Comparison of ENCODE assay signal across 24 cellular contexts in genomic region chr3:101387351-101387750, GRCh38.
DNase-seq lines count a peak whose midpoint lies in the region; ATAC-seq and TF ChIP-seq lines count a peak whose summit lies in the region.
"Had no signal": no experiment of that assay in that cellular context is flagged by ENCODE, and none has a peak within 500 bp of the region (broad histone marks: within the 10 kb centered on the region; RNA-seq: fewer than 3 reads in every experiment).

No MANE protein-coding gene starts in this region.

- no peak overlapping the region for H2BK20ac ChIP-seq in H9 (ENCODE audit: low read depth, low read length, poor library complexity, severe bottlenecking)

- ATAC-seq in activated T-cell treated with anti-CD3 and anti-CD28 coated beads, Interleukin-2, amount 50 U/mL, for 72 hours (replicated peaks in 1 of 2): no peak
- no peak for ATAC-seq in naive thymus-derived CD4-positive, alpha-beta T cell
- no peak for ATAC-seq in stimulated activated effector memory CD8-positive, alpha-beta T cell treated with anti-CD3 and anti-CD28 coated beads, Interleukin-12 subunit alpha, Interleukin-12 subunit beta, amount 100 ng/mL, for 72 hours
- no peak for ATAC-seq in HG02938 (IDR thresholded peaks at IDR 0.05; ENCODE audit: unreplicated experiment)
- ATAC-seq: GM23338 had no signal

- no peak overlapping the region for H4K8ac ChIP-seq in H9 (replicated peaks; ENCODE audit: insufficient read length, low read depth, low read length)

- H3K23me2 ChIP-seq in H9 (ENCODE audit: insufficient read length, low read depth, low read length, poor library complexity, severe bottlenecking): no peaks in the 10 kb centered on the region

- H2BK12ac ChIP-seq in H9 (ENCODE audit: insufficient read length, low read depth, low read length): no peak overlapping the region

- no peak overlapping the region for H2BK120ac ChIP-seq in H9 (ENCODE audit: low read depth, low read length, poor library complexity, severe bottlenecking)

- H3K56ac ChIP-seq in H9 (ENCODE audit: insufficient read length, low read depth, low read length): no peak overlapping the region

- no peak overlapping the region for H3K23ac ChIP-seq in H9 (ENCODE audit: insufficient read length, low read depth, low read length)

- WGBS in H9 (ENCODE audit: extremely low coverage, insufficient read length, low lambda C conversion rate): no CpG with 5 or more reads among the region's 5 CpGs

- intact Hi-C loops in naive thymus-derived CD4-positive, alpha-beta T cell (cut with micrococcal nuclease): loop anchor here in 1 of 2 donors (10.0 kb wide), 1 partner anchor 643 kb away; no protein-coding TSS in a partner anchor
- intact Hi-C loops in CD14-positive monocyte (cut with micrococcal nuclease): no loop called here

- POLR2A ChIA-PET in naive thymus-derived CD4-positive, alpha-beta T cell (lab: Charles Lee): no interaction called here

- H3K4me1 Mint-ChIP-seq in activated T-cell treated with anti-CD3 and anti-CD28 coated beads, Interleukin-2, amount 50 U/mL, for 72 hours (ENCODE audit: low read depth): peaks cover 49% of the 10 kb centered on the region
- H3K4me1 Mint-ChIP-seq in H9: peaks cover 2 to 7% of the 10 kb centered on the region in 2 experiments; a peak in 2 of 4 replicates
- peaks cover 30 to 83% (median 66%) of the 10 kb centered on the region in 7 donors for H3K4me1 Mint-ChIP-seq in naive thymus-derived CD4-positive, alpha-beta T cell
- peaks cover 61% of the 10 kb centered on the region for H3K4me1 Mint-ChIP-seq in stimulated activated effector memory CD8-positive, alpha-beta T cell treated with anti-CD3 and anti-CD28 coated beads, Interleukin-12 subunit alpha, Interleukin-12 subunit beta, amount 100 ng/mL, for 72 hours
- H3K4me1 Mint-ChIP-seq in CD14-positive monocyte: peaks cover 11% of the 10 kb centered on the region
- H3K4me1 Mint-ChIP-seq: GM23338 had no signal

- H4K20me1 ChIP-seq in H9 (ENCODE audit: control insufficient read depth, insufficient read depth, insufficient read length): no peaks in the 10 kb centered on the region

- H3K27me3 Mint-ChIP-seq in activated T-cell treated with anti-CD3 and anti-CD28 coated beads, Interleukin-2, amount 50 U/mL, for 72 hours (ENCODE audit: low read depth): no peaks in the 10 kb centered on the region
- no peaks in the 10 kb centered on the region for H3K27me3 Mint-ChIP-seq in H9 (ENCODE audit: low read depth)
- H3K27me3 Mint-ChIP-seq in naive thymus-derived CD4-positive, alpha-beta T cell: no peaks in the 10 kb centered on the region
- peaks cover 0 to 1% (median 0%) of the 10 kb centered on the region in 3 donors for H3K27me3 Mint-ChIP-seq in CD14-positive monocyte (ENCODE audit: low read depth in 3 of 3)
- H3K27me3 Mint-ChIP-seq: CD8-positive, alpha-beta memory T cell had no signal

- no peak overlapping the region for H3K27ac ChIP-seq in H9 (ENCODE audit: insufficient read length, low read depth, low read length)
- H3K27ac ChIP-seq in naive thymus-derived CD4-positive, alpha-beta T cell (ENCODE audit: low read depth, low read length): no peak overlapping the region
- H3K27ac ChIP-seq: RWPE1 had no signal

- H3K4me3 Mint-ChIP-seq in activated T-cell treated with anti-CD3 and anti-CD28 coated beads, Interleukin-2, amount 50 U/mL, for 72 hours: no peak overlapping the region
- H3K4me3 Mint-ChIP-seq in H9 (no peak overlapping the region), CD14-positive monocyte (no peak overlapping the region)
- H3K4me3 Mint-ChIP-seq in naive thymus-derived CD4-positive, alpha-beta T cell: peak overlapping the region in 1 of 10 donors; percentile 34
- H3K4me3 Mint-ChIP-seq in stimulated activated effector memory CD8-positive, alpha-beta T cell treated with anti-CD3 and anti-CD28 coated beads, Interleukin-12 subunit alpha, Interleukin-12 subunit beta, amount 100 ng/mL, for 72 hours: no peak overlapping the region
- H3K4me3 Mint-ChIP-seq: CD8-positive, alpha-beta memory T cell; GM23338; HFFc6 had no signal

- no peak overlapping the region for H3K18ac ChIP-seq in H9 (ENCODE audit: insufficient read length, low read depth, low read length)

- no peak overlapping the region for H3K4me3 ChIP-seq in naive thymus-derived CD4-positive, alpha-beta T cell (ENCODE audit: low read length)
- H3K4me3 ChIP-seq: GM23338, HAP-1, MG63 had no signal

- H3K14ac ChIP-seq in H9 (ENCODE audit: insufficient read depth, low read length): no peak overlapping the region

- no peak for TF ChIP-seq CTCF in H9 (conservative IDR thresholded peaks at IDR 0.05)
- TF ChIP-seq CTCF in CD14-positive monocyte (IDR thresholded peaks at IDR 0.05): no peak

- H4K5ac ChIP-seq in H9 (ENCODE audit: insufficient read length, low read depth, low read length): no peak overlapping the region

- no peak for DNase-seq in activated T-cell treated with anti-CD3 and anti-CD28 coated beads, Interleukin-2, amount 50 U/mL, for 72 hours
- no peak for DNase-seq in activated T-cell treated with anti-CD3 and anti-CD28 coated beads, Interleukin-2, amount 50 U/mL, for 1 hour
- DNase-seq in H9: no peak
- no peak for DNase-seq in naive thymus-derived CD4-positive, alpha-beta T cell
- DNase-seq in stimulated activated effector memory CD8-positive, alpha-beta T cell treated with anti-CD3 and anti-CD28 coated beads, Interleukin-12 subunit alpha, Interleukin-12 subunit beta, amount 100 ng/mL, for 72 hours (ENCODE audit: low spot score in 2 of 2): no peak
- DNase-seq in CD14-positive monocyte (ENCODE audit: low spot score): no peak
- DNase-seq in NCI-H187 treated with DMSO at 0.1 percent for 48 hours (lab: John Stamatoyannopoulos, UW): no peak
- DNase-seq: 8988T; ACHN; BE2C; CD8-positive, alpha-beta memory T cell; DMS79 treated with DMSO at 0.1 percent for 48 hours; GF-D8; HFFc6; KG1; MG63; NCI-H2081; NCI-H2227 treated with DMSO at 0.1 percent for 48 hours; NCI-H69; SHP77 had no signal

- H3K4me2 ChIP-seq in H9 (ENCODE audit: insufficient read depth, insufficient read length, low read length): no peak overlapping the region
- H3K4me2 ChIP-seq: GM23338 had no signal

- H3K36me3 ChIP-seq in naive thymus-derived CD4-positive, alpha-beta T cell (ENCODE audit: control insufficient read depth in 2 of 3, insufficient read depth in 3 of 3, low read length in 3 of 3): peaks cover 0 to 11% (median 0%) of the 10 kb centered on the region in 3 experiments
- H3K36me3 ChIP-seq: BE2C, HAP-1, MG63 had no signal

- H3K9me3 ChIP-seq in H9 (ENCODE audit: control insufficient read depth, low read depth, low read length): no peaks in the 10 kb centered on the region
- H3K9me3 ChIP-seq in naive thymus-derived CD4-positive, alpha-beta T cell (ENCODE audit: control insufficient read depth in 2 of 3, low read length in 3 of 3): peaks cover 0 to 8% (median 0%) of the 10 kb centered on the region in 3 experiments
- H3K9me3 ChIP-seq: BE2C, HAP-1 had no signal

- H3K4me1 ChIP-seq in H9 (ENCODE audit: insufficient read depth, low read length): no peaks in the 10 kb centered on the region; the same call in 1 of the 2 replicates
- H3K4me1 ChIP-seq in naive thymus-derived CD4-positive, alpha-beta T cell (ENCODE audit: control insufficient read depth in 2 of 2, insufficient read depth in 2 of 2, low read length in 2 of 2): peaks cover 0 to 12% of the 10 kb centered on the region in 2 donors
- H3K4me1 ChIP-seq: BE2C, HAP-1 had no signal

- no peaks in the 10 kb centered on the region for H3K79me2 ChIP-seq in H9 (ENCODE audit: insufficient read depth, low read length)

- H3T11ph ChIP-seq in H9 (ENCODE audit: low read length): no peak overlapping the region

- no peak overlapping the region for H2BK5ac ChIP-seq in H9 (ENCODE audit: insufficient read length, low read length)

- no peak overlapping the region for H3K9ac ChIP-seq in H9 (ENCODE audit: extremely low read depth, insufficient read length, low read length)

- H2AFZ ChIP-seq in H9 (ENCODE audit: low read length): no peak overlapping the region
- H2AFZ ChIP-seq: GM23338 had no signal

- H3K4ac ChIP-seq in H9 (ENCODE audit: low read depth, low read length): no peak overlapping the region

- H3K36me3 Mint-ChIP-seq in activated T-cell treated with anti-CD3 and anti-CD28 coated beads, Interleukin-2, amount 50 U/mL, for 72 hours (ENCODE audit: insufficient read depth in 2 of 2): peaks cover 17 to 22% of the 10 kb centered on the region in 2 donors
- H3K36me3 Mint-ChIP-seq in H9 (ENCODE audit: insufficient read depth in 1 of 3, low read depth in 3 of 3) (peaks cover 0 to 2% (median 0%) of the 10 kb centered on the region in 3 experiments; a peak in 1 of 7 replicates), CD14-positive monocyte (peaks cover 30 to 35% of the 10 kb centered on the region in 2 donors)
- peaks cover 16 to 65% (median 62%) of the 10 kb centered on the region in 5 donors for H3K36me3 Mint-ChIP-seq in naive thymus-derived CD4-positive, alpha-beta T cell
- peaks cover 4% of the 10 kb centered on the region for H3K36me3 Mint-ChIP-seq in stimulated activated effector memory CD8-positive, alpha-beta T cell treated with anti-CD3 and anti-CD28 coated beads, Interleukin-12 subunit alpha, Interleukin-12 subunit beta, amount 100 ng/mL, for 72 hours

- H2AK5ac ChIP-seq in H9 (ENCODE audit: insufficient read length, low read length): no peak overlapping the region

- peaks cover 2% of the 10 kb centered on the region for H3K79me1 ChIP-seq in H9 (ENCODE audit: insufficient read depth, low read depth, low read length, poor library complexity, severe bottlenecking)

- H2BK15ac ChIP-seq in H9 (ENCODE audit: low read depth, low read length): no peak overlapping the region

- peaks cover 10 to 15% of the 10 kb centered on the region in 2 donors for H3K9me3 Mint-ChIP-seq in activated T-cell treated with anti-CD3 and anti-CD28 coated beads, Interleukin-2, amount 50 U/mL, for 72 hours
- H3K9me3 Mint-ChIP-seq in H9 (peaks cover 2 to 8% of the 10 kb centered on the region in 2 experiments; a peak in 4 of 5 replicates), CD14-positive monocyte (peaks cover 8 to 23% (median 21%) of the 10 kb centered on the region in 7 donors)
- peaks cover 2 to 38% (median 19%) of the 10 kb centered on the region in 11 donors for H3K9me3 Mint-ChIP-seq in naive thymus-derived CD4-positive, alpha-beta T cell
- peaks cover 3% of the 10 kb centered on the region for H3K9me3 Mint-ChIP-seq in stimulated activated effector memory CD8-positive, alpha-beta T cell treated with anti-CD3 and anti-CD28 coated beads, Interleukin-12 subunit alpha, Interleukin-12 subunit beta, amount 100 ng/mL, for 72 hours

- CTCF ChIA-PET in naive thymus-derived CD4-positive, alpha-beta T cell (lab: Charles Lee): no interaction called here

- H4K91ac ChIP-seq in H9 (ENCODE audit: insufficient read length, low read depth, low read length): no peak overlapping the region

- peak overlapping the region; percentile 41 for H3K27ac Mint-ChIP-seq in activated T-cell treated with anti-CD3 and anti-CD28 coated beads, Interleukin-2, amount 50 U/mL, for 72 hours
- H3K27ac Mint-ChIP-seq in H9: peak overlapping the region in 2 of 3 experiments; percentile 35 to 50; a peak in 2 of 7 replicates
- H3K27ac Mint-ChIP-seq in naive thymus-derived CD4-positive, alpha-beta T cell: peak overlapping the region in 6 of 9 donors; percentile 21 to 60 (median 40)
- peak overlapping the region; percentile 80 for H3K27ac Mint-ChIP-seq in stimulated activated effector memory CD8-positive, alpha-beta T cell treated with anti-CD3 and anti-CD28 coated beads, Interleukin-12 subunit alpha, Interleukin-12 subunit beta, amount 100 ng/mL, for 72 hours
- H3K27ac Mint-ChIP-seq in CD14-positive monocyte: peak overlapping the region in 2 of 7 donors; percentile 22 to 63
- H3K27ac Mint-ChIP-seq: GM23338, HFFc6 had no signal

- no peaks in the 10 kb centered on the region for H3K27me3 ChIP-seq in H9 (ENCODE audit: insufficient read depth, low read length)
- H3K27me3 ChIP-seq in naive thymus-derived CD4-positive, alpha-beta T cell (ENCODE audit: control insufficient read depth in 2 of 2, insufficient read depth in 2 of 2, low read length in 2 of 2): no peaks in the 10 kb centered on the region
- H3K27me3 ChIP-seq: BE2C, MG63 had no signal
